In the genomic region with DNA sequence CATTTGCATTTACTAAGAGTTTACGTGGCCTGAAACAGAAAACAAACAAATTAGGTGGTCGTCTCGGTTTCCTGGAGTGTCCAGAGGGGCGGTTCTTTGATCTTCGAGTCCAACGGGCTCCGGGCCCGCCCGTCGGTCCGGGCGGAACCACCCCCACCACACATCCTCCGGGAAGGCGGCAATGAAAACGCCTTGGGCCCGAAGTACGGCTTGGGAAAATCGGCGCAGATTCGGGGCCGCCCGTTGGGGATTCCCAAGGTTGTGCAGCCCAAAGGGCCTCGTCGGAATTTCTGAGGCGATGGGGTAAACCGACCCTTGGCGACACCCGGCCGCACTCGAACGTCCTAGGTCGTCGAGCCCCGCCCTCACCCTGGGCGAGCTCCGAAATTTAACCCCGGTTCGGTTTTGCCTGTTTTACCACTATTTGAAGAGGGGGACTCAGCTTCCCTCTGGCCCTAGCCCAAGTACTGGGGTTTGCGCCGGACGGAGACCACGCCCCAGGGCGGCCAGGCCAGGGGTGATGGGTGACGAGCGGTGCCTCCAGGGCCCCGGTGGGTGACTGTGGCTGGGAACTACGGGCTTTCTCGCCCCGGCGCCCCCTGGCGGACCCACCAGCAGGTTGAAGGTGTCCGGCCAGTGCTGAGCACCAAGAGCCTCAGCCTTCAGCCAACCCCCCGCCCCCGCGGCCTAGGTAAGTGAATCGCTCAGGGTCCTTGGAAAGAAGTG, we compare ENCODE assay signal across 9 cellular contexts. TPM values are rescaled to one million over a fixed set of nuclear protein-coding genes. Genes with fewer than 3 reads are reported as not detected.
A peak's percentile ranks its signal among the peaks of the same experiment; 100 is the strongest.
DNase-seq lines count a peak whose midpoint lies in the region; ATAC-seq and TF ChIP-seq lines count a peak whose summit lies in the region.
"Had no signal": no experiment of that assay in that cellular context is flagged by ENCODE, and none has a peak within 500 bp of the region (broad histone marks: within the 10 kb centered on the region; RNA-seq: fewer than 3 reads in every experiment).

No MANE protein-coding gene starts in this region.

- TF ChIP-seq CTCF in astrocyte of the spinal cord (IDR thresholded peaks at IDR 0.05; ENCODE audit: low read depth, low read length), result peak; percentile 83
- peak; percentile 50 to 91 (median 81) for TF ChIP-seq CTCF in spleen (IDR thresholded peaks at IDR 0.05 in 8 of 11, conservative IDR thresholded peaks at IDR 0.05 in 3 of 11)

- ATAC-seq in HG02885 (IDR thresholded peaks at IDR 0.05; ENCODE audit: poor library complexity, unreplicated experiment), result peak; percentile 74

- H3K4me3 ChIP-seq in astrocyte of the spinal cord (ENCODE audit: low read depth, low read length), result peak overlapping the region; percentile 53
- H3K4me3 ChIP-seq in iPS-15b (ENCODE audit: low read depth, low read length), result peak overlapping the region; percentile 81
- H3K4me3 ChIP-seq in spleen, result peak overlapping the region; percentile 41 to 71 (median 51)

- H3K4me1 ChIP-seq in iPS-15b (ENCODE audit: control insufficient read depth, insufficient read depth, low read length) (no peaks in the 10 kb centered on the region), spleen (peaks cover 13 to 38% (median 31%) of the 10 kb centered on the region in 6 donors)

- DNase-seq in NCI-H2029 (lab: John Stamatoyannopoulos, UW), result peak; percentile 9
- DNase-seq in NCI-H2029 treated with DMSO at 0.1 percent for 48 hours (lab: John Stamatoyannopoulos, UW), result no peak
- DNase-seq in T-helper 1 cell, result peak; percentile 53 to 74 (median 64)
- peak; percentile 68 for DNase-seq in astrocyte of the spinal cord (ENCODE audit: low read depth, low spot score)
- peak; percentile 97 for DNase-seq in spleen
- no peak for DNase-seq in NCI-H2171 (lab: John Stamatoyannopoulos, UW)
- DNase-seq: DND-41 had no signal

- in situ Hi-C loops in astrocyte of the spinal cord (cut with HindIII; ENCODE audit: low sequenced_read_pairs), result no loop called here

- peaks cover 26% of the 10 kb centered on the region for H3K36me3 ChIP-seq in iPS-15b (ENCODE audit: control insufficient read depth, insufficient read depth, low read length)
- H3K36me3 ChIP-seq in spleen, result peaks cover 8 to 45% (median 41%) of the 10 kb centered on the region in 6 donors

- no peak overlapping the region for H3K9ac ChIP-seq in iPS-15b (ENCODE audit: low read depth, low read length)

- H3K27ac ChIP-seq in spleen, result peak overlapping the region; percentile 74 to 91 (median 85)

- peak in 1 of 3 donors; percentile 9 for TF ChIP-seq POLR2A in spleen (IDR thresholded peaks at IDR 0.05)

- H3K27me3 ChIP-seq in iPS-15b (ENCODE audit: control insufficient read depth, insufficient read depth, low read length) (peaks cover 2% of the 10 kb centered on the region), spleen (replicated peaks in 1 of 7) (no peaks in the 10 kb centered on the region)

- intact Hi-C loops in spleen (cut with DNase I; ENCODE audit: low total_unique reads), result loop anchor here (10.0 kb wide), 2 partner anchors 87 to 783 kb away; partner anchors contain the start of gene C18orf32

- H3K9me3 ChIP-seq in iPS-15b (ENCODE audit: control insufficient read depth, insufficient read depth, low read length) (no peaks in the 10 kb centered on the region), spleen (no peaks in the 10 kb centered on the region)

- 6 to 16% (median 10%) methylated on average over 41 to 56 of the region's 56 CpGs for WGBS in spleen, 5 donors

RNA-seq across cellular contexts. Expression of gene CFAP53, which starts 1.9 kb away (rescaled TPM):
- total RNA-seq in spleen, result under 1 TPM in 5 of 7 donors, not detected in 2; 0.25 to 0.85 (median 0.44) TPM
- polyA plus RNA-seq in spleen, result under 1 TPM; 0.13 to 0.56 (median 0.48) TPM

RNA-seq across cellular contexts. Expression of gene MBD1, which starts 13.1 kb away (rescaled TPM):
- total RNA-seq in spleen, result 100 to 1,000 TPM in 1 of 7 donors, 10 to 100 TPM in 6; 83.0 to 137 (median 89.1) TPM
- 10 to 100 TPM; 22.2 to 41.5 (median 25.7) TPM for polyA plus RNA-seq in spleen

RNA-seq across cellular contexts. Expression of gene CXXC1, which starts 19.3 kb away (rescaled TPM):
- 100 to 1,000 TPM in 4 of 7 donors, 10 to 100 TPM in 3; 92.9 to 129 (median 102) TPM for total RNA-seq in spleen
- 100 to 1,000 TPM in 2 of 3 donors, 10 to 100 TPM in 1; 53.6 to 108 (median 102) TPM for polyA plus RNA-seq in spleen

Comparison
In these comparisons a context has a peak if more than half of its experiments do, and no peak if none do; other contexts are left out.
1. DNase-seq: peak in NCI-H2029 (single experiment), T-helper 1 cell (5 of 5), astrocyte of the spinal cord (single experiment) and spleen (single experiment); none in NCI-H2029 treated with DMSO at 0.1 percent for 48 hours (single experiment) and NCI-H2171 (single experiment).
2. Peak in every context shown above with its lines, with median percentiles within 50 percentile points of each other: H3K4me3 ChIP-seq.